In genomic region chr10:71246591-71247143, GRCh38 we compare ENCODE assay signal across 12 cellular contexts. TPM values are rescaled to one million over a fixed set of nuclear protein-coding genes. Genes with fewer than 3 reads are reported as not detected.
DNase-seq lines count a peak whose midpoint lies in the region; ATAC-seq, FAIRE-seq and TF ChIP-seq lines count a peak whose summit lies in the region.
"Had no signal": no experiment of that assay in that cellular context is flagged by ENCODE, and none has a peak within 500 bp of the region (broad histone marks: within the 10 kb centered on the region; RNA-seq: fewer than 3 reads in every experiment).

No MANE protein-coding gene starts in this region.

- in situ Hi-C loops in GM12878 (cut with MboI), result no loop called here

- H3K9me3 ChIP-seq in GM12878 (replicated peaks; ENCODE audit: control insufficient read depth, insufficient read depth, low read length), result no peaks in the 10 kb centered on the region

- ATAC-seq in Right ventricle myocardium superior (ENCODE audit: poor library complexity), result no peak
- ATAC-seq in Right ventricle myocardium inferior, result no peak
- ATAC-seq in GM12878, result peak; percentile 24; the same call in 2 of the 3 replicates
- peak; percentile 42 for ATAC-seq in left lobe of liver

- POLR2A ChIA-PET in GM12878 (lab: Charles Lee), result no interaction called here

- peak; percentile 40 for DNase-seq in Right ventricle myocardium superior
- no peak for DNase-seq in Right ventricle myocardium inferior (ENCODE audit: missing footprints)
- no peak for DNase-seq in GM12878 (ENCODE audit: low read depth, low spot score)
- no peak for DNase-seq in left lobe of liver (ENCODE audit: low spot score)
- no peak for DNase-seq in activated CD4-positive, alpha-beta T cell treated with anti-CD3 and anti-CD28 coated beads for 1 hour
- DNase-seq in NCI-H1930 (lab: John Stamatoyannopoulos, UW), result no peak
- no peak for DNase-seq in coronary artery (ENCODE audit: low spot score)
- DNase-seq: central memory CD4-positive, alpha-beta T cell; foreskin melanocyte; NCI-H1105 treated with DMSO at 0.1 percent for 48 hours had no signal

- intact Hi-C loops in Right ventricle myocardium superior (cut with DNase I) (no loop called here), Right ventricle myocardium inferior (cut with DNase I) (no loop called here), GM12878 (cut with micrococcal nuclease; ENCODE audit: unreplicated experiment) (no loop called here)

- CTCF ChIA-PET in GM12878 (lab: Yijun Ruan, JAX), result interaction anchor here (2.5 kb wide), 1 partner anchor 38 kb away, joined by 8 read pairs; no protein-coding TSS in a partner anchor

- no peak overlapping the region for H3K9ac ChIP-seq in GM12878 (ENCODE audit: control insufficient read depth, insufficient read depth, low read length)

- TF ChIP-seq EP300 in GM12878 (IDR thresholded peaks at IDR 0.05; ENCODE audit: borderline replicate concordance in 1 of 2, control insufficient read depth in 1 of 2, low read depth in 2 of 2, low read length in 2 of 2), result no peak

- H3K4me1 ChIP-seq in GM12878 (ENCODE audit: control insufficient read depth, insufficient read depth, low read length) (no peaks in the 10 kb centered on the region), urinary bladder (ENCODE audit: insufficient read depth) (no peaks in the 10 kb centered on the region)

- H3K27ac ChIP-seq in GM12878 (ENCODE audit: control insufficient read depth, insufficient read depth) (no peak overlapping the region), urinary bladder (ENCODE audit: low read depth) (peak overlapping the region; percentile 80), coronary artery (no peak overlapping the region)

- TF ChIP-seq CTCF in GM12878 (IDR thresholded peaks at IDR 0.05 in 2 of 3, conservative IDR thresholded peaks at IDR 0.05 in 1 of 3; ENCODE audit: control insufficient read depth in 2 of 3, extremely low read depth in 1 of 3, insufficient read depth in 1 of 3, low read depth in 3 of 3, low read length in 3 of 3) (no peak), coronary artery (IDR thresholded peaks at IDR 0.05) (no peak)

- H4K20me1 ChIP-seq in GM12878 (ENCODE audit: control insufficient read depth, insufficient read depth), result no peaks in the 10 kb centered on the region

- FAIRE-seq in GM12878 (lab: Jason Lieb, UNC), result no peak

- no peaks in the 10 kb centered on the region for H3K79me2 ChIP-seq in GM12878 (ENCODE audit: control insufficient read depth, insufficient read depth, low read length)

- SMC1A ChIA-PET in GM12878 (lab: Charles Lee; ENCODE audit: uncharacterized antibody, unreplicated experiment), result no interaction called here

- WGBS in GM12878 (ENCODE audit: insufficient coverage, insufficient replicate concordance, low lambda C conversion rate, missing lambda C conversion rate), result 39% methylated on average over 11 of the region's 11 CpGs
- 72% methylated on average over 11 of the region's 11 CpGs for WGBS in urinary bladder

- H3K36me3 ChIP-seq in GM12878 (ENCODE audit: control insufficient read depth in 2 of 2, insufficient read depth in 2 of 2, low read length in 1 of 2), result no peaks in the 10 kb centered on the region
- no peaks in the 10 kb centered on the region for H3K36me3 ChIP-seq in urinary bladder (ENCODE audit: insufficient read depth)

- TF ChIP-seq POLR2A in GM12878 (IDR thresholded peaks at IDR 0.05; ENCODE audit: low read depth, low read length), result no peak

- H2AFZ ChIP-seq in GM12878 (ENCODE audit: control insufficient read depth, low read depth, low read length), result no peak overlapping the region

- no TSS peak for BruUV-seq in GM12878 (replicated peaks; lab: Mats Ljungman, UMichigan)

- peaks cover 0 to 4% of the 10 kb centered on the region in 2 experiments; a peak in 2 of 4 replicates for H3K27me3 ChIP-seq in GM12878 (replicated peaks in 1 of 2; ENCODE audit: control insufficient read depth in 2 of 2, insufficient read depth in 2 of 2, low read length in 1 of 2)

- RAD21 ChIA-PET in GM12878 (lab: Charles Lee; ENCODE audit: unreplicated experiment), result no interaction called here

- H3K4me3 ChIP-seq in GM12878 (no peak overlapping the region), urinary bladder (ENCODE audit: low read depth, low read length) (no peak overlapping the region), coronary artery (no peak overlapping the region)
- H3K4me3 ChIP-seq: lung had no signal

- H3K4me2 ChIP-seq in GM12878 (ENCODE audit: control insufficient read depth, insufficient read depth), result no peak overlapping the region

- no peak for TF ChIP-seq RAD21 in GM12878 (IDR thresholded peaks at IDR 0.05; ENCODE audit: insufficient read depth, low read depth, low read length)

TF ChIP-seq in GM12878, 131 proteins besides CTCF, POLR2A, EP300 and RAD21:
- TF ChIP-seq BCL11A (IDR thresholded peaks at IDR 0.05; ENCODE audit: low read depth, low read length), result no peak
- peak; percentile 65; the same call in 1 of the 2 replicates for TF ChIP-seq SPI1 (IDR thresholded peaks at IDR 0.05; ENCODE audit: borderline replicate concordance, insufficient read depth, low read depth, low read length)
TF ChIP-seq in GM12878: peak in this region for 1.

RNA-seq across cellular contexts. Expression of gene UNC5B, which starts 34.3 kb away (rescaled TPM):
- total RNA-seq in Right ventricle myocardium superior, result 12.2 TPM
- 13.1 TPM for total RNA-seq in Right ventricle myocardium inferior
- not detected in 2 replicates for total RNA-seq in GM12878 (2013; cell fraction: nucleolus; rRNA removed)
- not detected in 2 replicates for total RNA-seq in GM12878 (2014; rRNA removed)
- not detected in 2 replicates for total RNA-seq in GM12878 (2014; rRNA removed; fragmentation: Illumina TruSeq; extraction: Trizol)
- 0.08 and 0.11 TPM in 2 replicates for total RNA-seq in GM12878 (2021)
- polyA plus RNA-seq in GM12878 (2011; ENCODE audit: low read depth), result not detected
- polyA plus RNA-seq in GM12878 (2011; rRNA removed), result not detected in 2 replicates
- 0.01 and 0.02 TPM in 2 replicates for polyA plus RNA-seq in GM12878 (2011; cell fraction: cytosol; rRNA removed)
- polyA plus RNA-seq in GM12878 (2011; cell fraction: nucleus; rRNA removed), result 0.03 and 0.04 TPM in 2 replicates
- polyA plus RNA-seq in GM12878 (2012), result 0.03 TPM in 1 of 2 replicates, not detected in the other
- polyA plus RNA-seq in GM12878 (2014; fragmentation: Illumina TruSeq; extraction: Trizol), result not detected in 2 replicates
- polyA plus RNA-seq in GM12878 (2014; fragmentation: Nextera tagmentation; extraction: Ambion mirVana), result not detected
- polyA plus RNA-seq in GM12878 (2014; rRNA removed), result not detected in 2 replicates
- polyA plus RNA-seq in GM12878 (2016; fragmentation: Nextera tagmentation; extraction: Ambion mirVana), result under 1 TPM in 1 of 2 experiments, not detected in 1; 0.03 TPM
- polyA minus RNA-seq in GM12878 (2011; rRNA and poly(A)+ RNA removed), result not detected in 2 replicates
- 0.10 TPM in 1 of 2 replicates, not detected in the other for polyA minus RNA-seq in GM12878 (2011; cell fraction: cytosol; rRNA and poly(A)+ RNA removed)
- 0.10 TPM in 1 of 2 replicates, not detected in the other for polyA minus RNA-seq in GM12878 (2011; cell fraction: nucleus; rRNA and poly(A)+ RNA removed)
- total RNA-seq in left lobe of liver, result 1.8 TPM
- total RNA-seq in urinary bladder, result 12.8 TPM
- 10.1 TPM for polyA plus RNA-seq in urinary bladder

Comparison
In these comparisons a context has a peak if more than half of its experiments do, and no peak if none do; other contexts are left out.
1. ATAC-seq: peak in GM12878 (single experiment) and left lobe of liver (single experiment); none in Right ventricle myocardium superior (single experiment) and Right ventricle myocardium inferior (single experiment).